Comparison of ENCODE assay signal across 26 cellular contexts in genomic region chr5:178306430-178307225, GRCh38.
A peak's percentile ranks its signal among the peaks of the same experiment; 100 is the strongest.
DNase-seq lines count a peak whose midpoint lies in the region; ATAC-seq and TF ChIP-seq lines count a peak whose summit lies in the region.
"Had no signal": no experiment of that assay in that cellular context is flagged by ENCODE, and none has a peak within 500 bp of the region (broad histone marks: within the 10 kb centered on the region; RNA-seq: fewer than 3 reads in every experiment).

No MANE protein-coding gene starts in this region.

- no peak overlapping the region for H3K27ac ChIP-seq in suprapubic skin
- H3K27ac ChIP-seq: breast epithelium, heart right ventricle had no signal

- POLR2A ChIA-PET in WTC11 (lab: Charles Lee): no interaction called here

- no peak overlapping the region for H3K27ac Mint-ChIP-seq in WTC11
- H3K27ac Mint-ChIP-seq: activated B cell treated with CpG ODN at 0.5 μM for 24 hours; activated naive CD4-positive, alpha-beta T cell treated with anti-CD3 and anti-CD28 coated beads, Interleukin-2, amount 50 U/mL, for 24 hours; CD4-positive, alpha-beta memory T cell; memory B cell had no signal

- H3K36me3 Mint-ChIP-seq in WTC11: peaks cover under 1% of the 10 kb centered on the region; the same call in 1 of the 2 replicates
- H3K36me3 Mint-ChIP-seq: activated naive CD4-positive, alpha-beta T cell treated with anti-CD3 and anti-CD28 coated beads, Interleukin-2, amount 50 U/mL, for 24 hours; CD4-positive, alpha-beta memory T cell; memory B cell had no signal

- H3K4me3 Mint-ChIP-seq in WTC11: no peak overlapping the region
- H3K4me3 Mint-ChIP-seq: activated B cell treated with CpG ODN at 0.5 μM for 24 hours; activated naive CD4-positive, alpha-beta T cell treated with anti-CD3 and anti-CD28 coated beads, Interleukin-2, amount 50 U/mL, for 24 hours; CD4-positive, alpha-beta memory T cell; GM23338; memory B cell had no signal

- H3K4me1 Mint-ChIP-seq in WTC11: peaks cover 13% of the 10 kb centered on the region
- H3K4me1 Mint-ChIP-seq: activated B cell treated with CpG ODN at 0.5 μM for 24 hours; activated naive CD4-positive, alpha-beta T cell treated with anti-CD3 and anti-CD28 coated beads, Interleukin-2, amount 50 U/mL, for 24 hours had no signal

- TF ChIP-seq POLR2A in suprapubic skin (IDR thresholded peaks at IDR 0.05) (no peak), erythroblast (IDR thresholded peaks at IDR 0.05; ENCODE audit: low read length) (no peak)

- no peak overlapping the region for H3K4me3 ChIP-seq in suprapubic skin
- H3K4me3 ChIP-seq: breast epithelium, GM23338, heart right ventricle had no signal

- H3K9me3 ChIP-seq in suprapubic skin: no peaks in the 10 kb centered on the region
- H3K9me3 ChIP-seq: breast epithelium, heart right ventricle had no signal

- H3K27me3 Mint-ChIP-seq in WTC11 (ENCODE audit: low read depth): no peaks in the 10 kb centered on the region; the same call in 1 of the 2 replicates
- H3K27me3 Mint-ChIP-seq: activated B cell treated with CpG ODN at 0.5 μM for 24 hours; activated naive CD4-positive, alpha-beta T cell treated with anti-CD3 and anti-CD28 coated beads, Interleukin-2, amount 50 U/mL, for 24 hours had no signal

- ATAC-seq in WTC11: peak; percentile 42
- ATAC-seq: GM23338 had no signal

- peaks cover 6% of the 10 kb centered on the region for H3K27me3 ChIP-seq in suprapubic skin
- H3K27me3 ChIP-seq: breast epithelium had no signal

- peaks cover 3% of the 10 kb centered on the region for H3K4me1 ChIP-seq in suprapubic skin
- H3K4me1 ChIP-seq: breast epithelium, heart right ventricle had no signal

- CTCF ChIA-PET in WTC11 (lab: Charles Lee): interaction anchor here (1.0 to 1.2 kb wide), 3 partner anchors 13 to 87 kb away, joined by 3 to 4 read pairs (median 3); no protein-coding TSS in a partner anchor

- H3K36me3 ChIP-seq in suprapubic skin: no peaks in the 10 kb centered on the region
- H3K36me3 ChIP-seq: breast epithelium, heart right ventricle had no signal

- no peak for TF ChIP-seq EP300 in suprapubic skin (IDR thresholded peaks at IDR 0.05)

- peak; percentile 50 for DNase-seq in activated effector memory CD4-positive, alpha-beta T cell treated with anti-CD3 and anti-CD28 coated beads, Interleukin-2, amount 50 U/mL, for 16 hours
- no peak for DNase-seq in activated effector memory CD4-positive, alpha-beta T cell treated with Interleukin-2 at 50 U/mL for 16 hours
- DNase-seq in WTC11 (ENCODE audit: low spot score): peak; percentile 13
- peak; percentile 15 for DNase-seq in myocyte (ENCODE audit: low read depth)
- DNase-seq in suprapubic skin (ENCODE audit: low spot score in 2 of 2): peak; percentile 45 to 66
- no peak for DNase-seq in mucosa of gallbladder (ENCODE audit: low spot score)
- DNase-seq in SW 1271 (lab: John Stamatoyannopoulos, UW): no peak
- DNase-seq in erythroblast (lab: John Stamatoyannopoulos, UW): no peak
- DNase-seq: 8988T; activated B cell treated with CpG ODN at 0.5 μM for 24 hours; activated CD4-positive, alpha-beta T cell treated with anti-CD3 and anti-CD28 coated beads, Interleukin-2, amount 50 U/mL, for 1 hour; amygdala; CD4-positive, alpha-beta memory T cell; effector CD8-positive, alpha-beta T cell; Kasumi-1; NCI-H146; NCI-H2107; NCI-H446; stimulated activated CD4-positive, alpha-beta T cell treated with anti-CD3 and anti-CD28 coated beads, Interleukin-2, amount 100 ng/mL, for 48 hours; substantia nigra; T-helper 9 cell had no signal

- TF ChIP-seq CTCF in WTC11 (IDR thresholded peaks at IDR 0.05): no peak
- TF ChIP-seq CTCF in suprapubic skin (IDR thresholded peaks at IDR 0.05): no peak

- 0 out of 2 replicates have a peak, but pooled peaks cover under 1% of the 10 kb centered on the region for H3K9me3 Mint-ChIP-seq in WTC11
- H3K9me3 Mint-ChIP-seq: activated B cell treated with CpG ODN at 0.5 μM for 24 hours; activated naive CD4-positive, alpha-beta T cell treated with anti-CD3 and anti-CD28 coated beads, Interleukin-2, amount 50 U/mL, for 24 hours; GM23338; memory B cell had no signal

- 72% methylated on average over 22 of the region's 23 CpGs for WGBS in suprapubic skin

TF ChIP-seq in WTC11, 78 proteins besides CTCF, POLR2A, EP300 and RAD21 (continues in another document):
- TF ChIP-seq ERG (CRISPR knock-in tag; IDR thresholded peaks at IDR 0.05): no peak
- TF ChIP-seq ETV6 (CRISPR knock-in tag; IDR thresholded peaks at IDR 0.05): no peak
- no peak for TF ChIP-seq FOXK1 (CRISPR knock-in tag; IDR thresholded peaks at IDR 0.05)
- no peak for TF ChIP-seq STAT6 (CRISPR knock-in tag; conservative IDR thresholded peaks at IDR 0.05; ENCODE audit: low read depth)
- no peak for TF ChIP-seq USF1 (CRISPR knock-in tag; IDR thresholded peaks at IDR 0.05)
- TF ChIP-seq SMAD4 (CRISPR knock-in tag; IDR thresholded peaks at IDR 0.05): no peak
- TF ChIP-seq HMGA2 (CRISPR knock-in tag; IDR thresholded peaks at IDR 0.05): no peak
- TF ChIP-seq ZSCAN18 (CRISPR knock-in tag; IDR thresholded peaks at IDR 0.05): no peak
- no peak for TF ChIP-seq ZNF425 (CRISPR knock-in tag; conservative IDR thresholded peaks at IDR 0.05)
- no peak for TF ChIP-seq ZNF396 (CRISPR knock-in tag; IDR thresholded peaks at IDR 0.05; ENCODE audit: borderline replicate concordance)
- TF ChIP-seq RELA (CRISPR knock-in tag; IDR thresholded peaks at IDR 0.05; ENCODE audit: borderline replicate concordance): no peak

Comparison
In these comparisons a context has a peak if more than half of its experiments do, and no peak if none do; other contexts are left out.
1. DNase-seq: peak in activated effector memory CD4-positive, alpha-beta T cell treated with anti-CD3 and anti-CD28 coated beads, Interleukin-2, amount 50 U/mL, for 16 hours (single experiment), WTC11 (single experiment), myocyte (single experiment) and suprapubic skin (2 of 2); none in activated effector memory CD4-positive, alpha-beta T cell treated with Interleukin-2 at 50 U/mL for 16 hours (single experiment), mucosa of gallbladder (single experiment), SW 1271 (0 of 2) and erythroblast (0 of 2).